In genomic region chr20:46545077-46545826, GRCh38 we compare ENCODE assay signal across 11 cellular contexts. TPM values are rescaled to one million over a fixed set of nuclear protein-coding genes. Genes with fewer than 3 reads are reported as not detected.
DNase-seq lines count a peak whose midpoint lies in the region; ATAC-seq and TF ChIP-seq lines count a peak whose summit lies in the region.
"Had no signal": no experiment of that assay in that cellular context is flagged by ENCODE, and none has a peak within 500 bp of the region (broad histone marks: within the 10 kb centered on the region; RNA-seq: fewer than 3 reads in every experiment).

No MANE protein-coding gene starts in this region.

- no peak overlapping the region for H3K9ac ChIP-seq in smooth muscle cell (ENCODE audit: low read depth)

- H3K4me1 ChIP-seq in smooth muscle cell (ENCODE audit: low read depth) (no peaks in the 10 kb centered on the region), tibial nerve (peaks cover 0 to 5% (median 0%) of the 10 kb centered on the region in 4 donors)
- H3K4me1 ChIP-seq: right lobe of liver had no signal

- H3F3A ChIP-seq in smooth muscle cell (ENCODE audit: low read depth) = no peaks in the 10 kb centered on the region

- no peak for TF ChIP-seq EP300 in tibial nerve (IDR thresholded peaks at IDR 0.05)

- TF ChIP-seq CTCF in smooth muscle cell (IDR thresholded peaks at IDR 0.05; ENCODE audit: borderline replicate concordance, insufficient read depth, poor library complexity, severe bottlenecking) (no peak), tibial nerve (IDR thresholded peaks at IDR 0.05) (no peak)

- no peak overlapping the region for H3K4me2 ChIP-seq in smooth muscle cell

- H3K9me3 ChIP-seq in smooth muscle cell (replicated peaks; ENCODE audit: low read depth) (no peaks in the 10 kb centered on the region), tibial nerve (no peaks in the 10 kb centered on the region)
- H3K9me3 ChIP-seq: right lobe of liver had no signal

- no peaks in the 10 kb centered on the region for H3K27me3 ChIP-seq in smooth muscle cell (ENCODE audit: low read depth)
- H3K27me3 ChIP-seq in tibial nerve = peaks cover 0 to 9% of the 10 kb centered on the region in 2 donors
- H3K27me3 ChIP-seq: right lobe of liver had no signal

- TF ChIP-seq POLR2A in tibial nerve (IDR thresholded peaks at IDR 0.05) = no peak

- 95% methylated on average over 14 of the region's 14 CpGs for WGBS in smooth muscle cell (ENCODE audit: low lambda C conversion rate)
- WGBS in tibial nerve, 2 donors = 58 to 76% methylated on average over 8 to 14 of the region's 14 CpGs

- DNase-seq in Ammon's horn (ENCODE audit: low spot score) = peak; percentile 42
- peak; percentile 40 for DNase-seq in GM19238 (ENCODE audit: insufficient read length, low spot score)
- DNase-seq in SKM-1 treated with dmso at 0.1 percent for 144 hours (lab: John Stamatoyannopoulos, UW; ENCODE audit: unreplicated experiment) = peak; percentile 98
- DNase-seq in glomerular visceral epithelial cell (ENCODE audit: extremely low spot score) = peak; percentile 7
- DNase-seq in smooth muscle cell (lab: John Stamatoyannopoulos, UW; ENCODE audit: unreplicated experiment) = no peak
- DNase-seq in SW 1271 (lab: John Stamatoyannopoulos, UW) = no peak
- DNase-seq in tibial nerve (ENCODE audit: low spot score in 2 of 2) = no peak
- DNase-seq: cerebellar nuclear complex, right lobe of liver, T-helper 9 cell had no signal

- H3K27ac ChIP-seq in smooth muscle cell (ENCODE audit: low read depth) (no peak overlapping the region), tibial nerve (no peak overlapping the region)
- H3K27ac ChIP-seq: right lobe of liver had no signal

- no peak for ATAC-seq in HG03457 (IDR thresholded peaks at IDR 0.05; ENCODE audit: unreplicated experiment)

- no peaks in the 10 kb centered on the region for H3K79me2 ChIP-seq in smooth muscle cell (ENCODE audit: low read depth)

- H2AFZ ChIP-seq in smooth muscle cell (ENCODE audit: low read depth) = no peak overlapping the region

- no peaks in the 10 kb centered on the region for H3K36me3 ChIP-seq in smooth muscle cell (ENCODE audit: low read depth)
- H3K36me3 ChIP-seq in tibial nerve = no peaks in the 10 kb centered on the region
- H3K36me3 ChIP-seq: right lobe of liver had no signal

- no peaks in the 10 kb centered on the region for H4K20me1 ChIP-seq in smooth muscle cell (ENCODE audit: low read depth)

- H3K4me3 ChIP-seq in smooth muscle cell = no peak overlapping the region
- no peak overlapping the region for H3K4me3 ChIP-seq in tibial nerve
- H3K4me3 ChIP-seq: right lobe of liver had no signal

RNA-seq across cellular contexts. Expression of gene OCSTAMP, which starts 5.2 kb away (rescaled TPM):
- total RNA-seq in smooth muscle cell = not detected in 2 replicates
- 0.11 TPM in 1 of 2 replicates, not detected in the other for polyA plus RNA-seq in smooth muscle cell
- total RNA-seq in tibial nerve = not detected
- total RNA-seq: right lobe of liver had no signal

RNA-seq across cellular contexts. Expression of gene ZNF334, which starts 31.9 kb away (rescaled TPM):
- 8.4 and 10.3 TPM in 2 replicates for total RNA-seq in smooth muscle cell
- 3.7 and 7.4 TPM in 2 replicates for polyA plus RNA-seq in smooth muscle cell
- total RNA-seq in tibial nerve = 10 to 100 TPM in 1 of 4 donors, 1 to 10 TPM in 3; 5.1 to 14.0 (median 7.0) TPM

Comparison
In these comparisons a context has a peak if more than half of its experiments do, and no peak if none do; other contexts are left out.
1. DNase-seq: peak in Ammon's horn (single experiment), GM19238 (single experiment), SKM-1 treated with dmso at 0.1 percent for 144 hours (single experiment) and glomerular visceral epithelial cell (single experiment); none in smooth muscle cell (single experiment), SW 1271 (0 of 2) and tibial nerve (0 of 2).